Comparison of ENCODE assay signal across 1 cellular context in the genomic region with DNA sequence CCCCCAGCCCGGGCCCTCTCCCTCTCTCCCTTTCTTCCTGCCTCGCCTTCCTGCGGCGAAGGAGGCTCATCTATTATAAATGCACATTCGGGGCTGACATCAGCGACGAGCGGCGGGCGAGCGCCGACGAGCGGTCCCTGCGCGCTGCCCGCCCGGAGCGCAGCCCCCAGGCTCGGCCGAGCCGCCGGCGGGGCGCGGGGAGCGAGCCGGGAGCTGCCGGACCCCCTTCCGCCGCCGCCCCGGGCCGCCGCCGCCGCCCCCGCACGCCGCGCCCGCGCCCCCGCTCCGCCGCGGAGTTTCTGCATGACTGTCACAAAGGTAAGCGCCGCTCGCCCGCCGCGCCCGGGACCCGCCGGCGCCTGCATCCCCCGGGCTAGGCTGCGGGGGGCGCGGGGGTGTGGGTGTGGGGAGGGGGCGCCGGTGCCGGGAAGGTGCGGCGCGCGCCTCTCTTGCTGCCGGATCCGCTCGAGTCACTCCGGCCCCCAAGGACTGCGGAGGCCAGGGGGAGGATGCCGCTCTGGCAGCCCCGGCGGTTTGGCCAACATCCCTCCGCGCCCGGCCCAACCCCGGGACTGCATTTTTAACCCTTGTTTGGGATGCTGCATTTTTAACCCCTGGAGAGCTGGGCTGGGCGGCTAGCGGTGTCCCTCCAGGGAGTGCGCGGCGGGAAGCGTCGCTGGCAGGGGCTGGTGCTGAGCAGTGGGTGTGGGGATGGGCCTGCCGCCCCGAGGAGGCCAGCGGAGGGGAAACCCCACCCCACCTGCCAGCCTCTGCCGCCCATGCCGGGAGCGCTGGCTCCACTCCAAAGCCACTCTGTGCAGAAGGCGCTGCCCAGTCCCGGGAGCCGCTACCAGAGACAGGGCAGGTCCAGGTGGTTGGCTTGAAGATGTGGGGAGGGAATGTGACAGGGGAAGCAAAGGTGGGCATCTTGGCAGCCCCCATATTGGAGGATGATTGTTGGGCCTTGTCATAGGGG.
TF ChIP-seq lines count a peak whose summit lies in the region.

Gene CORO2B, plus strand, starts transcription at position 34 of the 976 bp plus-strand sequence. Its CDS starts 270 bp downstream, at position 304.

TF ChIP-seq in HEK293, 187 proteins besides CTCF, POLR2A, EP300 and RAD21 (continued from another document and continues in another):
- TF ChIP-seq ZBTB49 (tag by site-specific recombination; IDR thresholded peaks at IDR 0.05; ENCODE audit: low read depth) (no peak), KLF10 (tag by site-specific recombination; IDR thresholded peaks at IDR 0.05) (peak; percentile 68), ZNF777 (tag by site-specific recombination; IDR thresholded peaks at IDR 0.05; ENCODE audit: borderline replicate concordance) (no peak; the same call in 1 of the 2 replicates), ZBTB48 (tag by site-specific recombination; IDR thresholded peaks at IDR 0.05) (peak; percentile 87), ZNF530 (tag by site-specific recombination; IDR thresholded peaks at IDR 0.05; ENCODE audit: low read depth) (no peak), ZNF202 (tag by site-specific recombination; IDR thresholded peaks at IDR 0.05; ENCODE audit: borderline replicate concordance) (no peak), ZNF473 (tag by site-specific recombination; IDR thresholded peaks at IDR 0.05) (no peak), ZNF501 (tag by site-specific recombination; IDR thresholded peaks at IDR 0.05) (no peak; the same call in 1 of the 2 replicates), PRDM1 (tag by site-specific recombination; IDR thresholded peaks at IDR 0.05) (no peak), ZNF184 (tag by site-specific recombination; IDR thresholded peaks at IDR 0.05) (peak; percentile 26; the same call in 1 of the 2 replicates), PRDM4 (tag by site-specific recombination; IDR thresholded peaks at IDR 0.05) (peak; percentile 40; the same call in 1 of the 2 replicates), RBAK (tag by site-specific recombination; IDR thresholded peaks at IDR 0.05) (no peak), ZNF626 (tag by site-specific recombination; IDR thresholded peaks at IDR 0.05) (no peak), ZNF837 (tag by site-specific recombination; IDR thresholded peaks at IDR 0.05) (no peak), ZNF394 (tag by site-specific recombination; IDR thresholded peaks at IDR 0.05; ENCODE audit: borderline replicate concordance) (peak; percentile 30; the same call in 1 of the 2 replicates), ZIC2 (tag by site-specific recombination; IDR thresholded peaks at IDR 0.05) (peak; percentile 99), SP2 (tag by site-specific recombination; IDR thresholded peaks at IDR 0.05) (peak; percentile 54), ZBTB1 (tag by site-specific recombination; IDR thresholded peaks at IDR 0.05) (no peak), ZNF335 (tag by site-specific recombination; conservative IDR thresholded peaks at IDR 0.05) (peak; percentile 83), ZNF146 (tag by site-specific recombination; IDR thresholded peaks at IDR 0.05) (no peak), BCL11A (tag by site-specific recombination; IDR thresholded peaks at IDR 0.05; ENCODE audit: low read depth) (no peak), SCRT2 (tag by site-specific recombination; IDR thresholded peaks at IDR 0.05) (peak; percentile 41; the same call in 1 of the 2 replicates), ZFP37 (tag by site-specific recombination; IDR thresholded peaks at IDR 0.05) (no peak; the same call in 1 of the 2 replicates), ZNF157 (tag by site-specific recombination; IDR thresholded peaks at IDR 0.05) (no peak), MEIS1 (CRISPR knock-in tag; IDR thresholded peaks at IDR 0.05; ENCODE audit: borderline replicate concordance) (no peak), BCL11B (tag by site-specific recombination; IDR thresholded peaks at IDR 0.05; ENCODE audit: low read depth) (no peak), ZNF426 (tag by site-specific recombination; IDR thresholded peaks at IDR 0.05) (no peak), OVOL3 (tag by site-specific recombination; IDR thresholded peaks at IDR 0.05) (no peak), ZNF585B (tag by site-specific recombination; IDR thresholded peaks at IDR 0.05) (no peak), GLI2 (tag by site-specific recombination; IDR thresholded peaks at IDR 0.05; ENCODE audit: borderline replicate concordance, low read depth) (no peak), MZF1 (tag by site-specific recombination; IDR thresholded peaks at IDR 0.05; ENCODE audit: borderline replicate concordance) (peak; percentile 54; the same call in 1 of the 2 replicates), AEBP2 (tag by site-specific recombination; IDR thresholded peaks at IDR 0.05; ENCODE audit: borderline replicate concordance) (no peak), OSR2 (tag by site-specific recombination; IDR thresholded peaks at IDR 0.05) (peak; percentile 99), ZNF449 (tag by site-specific recombination; IDR thresholded peaks at IDR 0.05) (peak; percentile 84), ZNF76 (tag by site-specific recombination; IDR thresholded peaks at IDR 0.05; ENCODE audit: borderline replicate concordance, low read depth) (0 out of 2 replicates have a peak, but pooled peaks have one; percentile 53), ZNF10 (tag by site-specific recombination; IDR thresholded peaks at IDR 0.05) (no peak), HOXC10 (CRISPR knock-in tag; IDR thresholded peaks at IDR 0.05) (no peak), ZNF529 (tag by site-specific recombination; IDR thresholded peaks at IDR 0.05; ENCODE audit: insufficient replicate concordance) (no peak), ZBTB8A (tag by site-specific recombination; IDR thresholded peaks at IDR 0.05) (peak; percentile 88), ZNF560 (tag by site-specific recombination; IDR thresholded peaks at IDR 0.05; ENCODE audit: borderline replicate concordance) (no peak), ZNF214 (tag by site-specific recombination; IDR thresholded peaks at IDR 0.05; ENCODE audit: borderline replicate concordance) (no peak), ZNF341 (tag by site-specific recombination; IDR thresholded peaks at IDR 0.05; ENCODE audit: low read depth) (peak; percentile 98), ZNF596 (tag by site-specific recombination; IDR thresholded peaks at IDR 0.05) (no peak), ZNF843 (tag by site-specific recombination; IDR thresholded peaks at IDR 0.05) (peak; percentile 68; the same call in 1 of the 2 replicates)
- TF ChIP-seq, protein P1, sequence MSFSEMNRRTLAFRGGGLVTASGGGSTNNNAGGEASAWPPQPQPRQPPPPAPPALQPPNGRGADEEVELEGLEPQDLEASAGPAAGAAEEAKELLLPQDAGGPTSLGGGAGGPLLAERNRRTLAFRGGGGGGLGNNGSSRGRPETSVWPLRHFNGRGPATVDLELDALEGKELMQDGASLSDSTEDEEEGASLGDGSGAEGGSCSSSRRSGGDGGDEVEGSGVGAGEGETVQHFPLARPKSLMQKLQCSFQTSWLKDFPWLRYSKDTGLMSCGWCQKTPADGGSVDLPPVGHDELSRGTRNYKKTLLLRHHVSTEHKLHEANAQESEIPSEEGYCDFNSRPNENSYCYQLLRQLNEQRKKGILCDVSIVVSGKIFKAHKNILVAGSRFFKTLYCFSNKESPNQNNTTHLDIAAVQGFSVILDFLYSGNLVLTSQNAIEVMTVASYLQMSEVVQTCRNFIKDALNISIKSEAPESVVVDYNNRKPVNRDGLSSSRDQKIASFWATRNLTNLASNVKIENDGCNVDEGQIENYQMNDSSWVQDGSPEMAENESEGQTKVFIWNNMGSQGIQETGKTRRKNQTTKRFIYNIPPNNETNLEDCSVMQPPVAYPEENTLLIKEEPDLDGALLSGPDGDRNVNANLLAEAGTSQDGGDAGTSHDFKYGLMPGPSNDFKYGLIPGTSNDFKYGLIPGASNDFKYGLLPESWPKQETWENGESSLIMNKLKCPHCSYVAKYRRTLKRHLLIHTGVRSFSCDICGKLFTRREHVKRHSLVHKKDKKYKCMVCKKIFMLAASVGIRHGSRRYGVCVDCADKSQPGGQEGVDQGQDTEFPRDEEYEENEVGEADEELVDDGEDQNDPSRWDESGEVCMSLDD (tag by site-specific recombination; IDR thresholded peaks at IDR 0.05): peak; percentile 83
- TF ChIP-seq, protein P2, sequence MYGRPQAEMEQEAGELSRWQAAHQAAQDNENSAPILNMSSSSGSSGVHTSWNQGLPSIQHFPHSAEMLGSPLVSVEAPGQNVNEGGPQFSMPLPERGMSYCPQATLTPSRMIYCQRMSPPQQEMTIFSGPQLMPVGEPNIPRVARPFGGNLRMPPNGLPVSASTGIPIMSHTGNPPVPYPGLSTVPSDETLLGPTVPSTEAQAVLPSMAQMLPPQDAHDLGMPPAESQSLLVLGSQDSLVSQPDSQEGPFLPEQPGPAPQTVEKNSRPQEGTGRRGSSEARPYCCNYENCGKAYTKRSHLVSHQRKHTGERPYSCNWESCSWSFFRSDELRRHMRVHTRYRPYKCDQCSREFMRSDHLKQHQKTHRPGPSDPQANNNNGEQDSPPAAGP (tag by site-specific recombination; IDR thresholded peaks at IDR 0.05): peak; percentile 95
- TF ChIP-seq, protein P3, sequence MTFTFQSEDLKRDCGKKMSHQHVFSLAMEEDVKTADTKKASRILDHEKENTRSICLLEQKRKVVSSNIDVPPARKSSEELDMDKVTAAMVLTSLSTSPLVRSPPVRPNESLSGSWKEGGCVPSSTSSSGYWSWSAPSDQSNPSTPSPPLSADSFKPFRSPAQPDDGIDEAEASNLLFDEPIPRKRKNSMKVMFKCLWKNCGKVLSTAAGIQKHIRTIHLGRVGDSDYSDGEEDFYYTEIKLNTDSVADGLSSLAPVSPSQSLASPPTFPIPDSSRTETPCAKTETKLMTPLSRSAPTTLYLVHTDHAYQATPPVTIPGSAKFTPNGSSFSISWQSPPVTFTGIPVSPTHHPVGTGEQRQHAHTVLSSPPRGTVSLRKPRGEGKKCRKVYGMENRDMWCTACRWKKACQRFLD (tag by site-specific recombination; IDR thresholded peaks at IDR 0.05): no peak
- TF ChIP-seq, protein P4, sequence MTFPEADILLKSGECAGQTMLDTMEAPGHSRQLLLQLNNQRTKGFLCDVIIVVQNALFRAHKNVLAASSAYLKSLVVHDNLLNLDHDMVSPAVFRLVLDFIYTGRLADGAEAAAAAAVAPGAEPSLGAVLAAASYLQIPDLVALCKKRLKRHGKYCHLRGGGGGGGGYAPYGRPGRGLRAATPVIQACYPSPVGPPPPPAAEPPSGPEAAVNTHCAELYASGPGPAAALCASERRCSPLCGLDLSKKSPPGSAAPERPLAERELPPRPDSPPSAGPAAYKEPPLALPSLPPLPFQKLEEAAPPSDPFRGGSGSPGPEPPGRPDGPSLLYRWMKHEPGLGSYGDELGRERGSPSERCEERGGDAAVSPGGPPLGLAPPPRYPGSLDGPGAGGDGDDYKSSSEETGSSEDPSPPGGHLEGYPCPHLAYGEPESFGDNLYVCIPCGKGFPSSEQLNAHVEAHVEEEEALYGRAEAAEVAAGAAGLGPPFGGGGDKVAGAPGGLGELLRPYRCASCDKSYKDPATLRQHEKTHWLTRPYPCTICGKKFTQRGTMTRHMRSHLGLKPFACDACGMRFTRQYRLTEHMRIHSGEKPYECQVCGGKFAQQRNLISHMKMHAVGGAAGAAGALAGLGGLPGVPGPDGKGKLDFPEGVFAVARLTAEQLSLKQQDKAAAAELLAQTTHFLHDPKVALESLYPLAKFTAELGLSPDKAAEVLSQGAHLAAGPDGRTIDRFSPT (tag by site-specific recombination; IDR thresholded peaks at IDR 0.05): peak; percentile 83
